Comparison of ENCODE assay signal across 8 cellular contexts in genomic region chr1:11805454-11806306, GRCh38. TPM values are rescaled to one million over a fixed set of nuclear protein-coding genes. Genes with fewer than 3 reads are reported as not detected.
A peak's percentile ranks its signal among the peaks of the same experiment; 100 is the strongest.
DNase-seq lines count a peak whose midpoint lies in the region; ATAC-seq lines count a peak whose summit lies in the region.

Gene CLCN6 (plus strand): TSS chr1:11806191. CDS start chr1:11806263, 72 bp downstream.
Gene MTHFR (minus strand): TSS chr1:11805964. CDS start chr1:11803116, 2,848 bp downstream.

- H3K9me3 ChIP-seq in CD8-positive, alpha-beta memory T cell (ENCODE audit: low read length) = no peaks in the 10 kb centered on the region
- H3K9me3 ChIP-seq in effector memory CD4-positive, alpha-beta T cell (ENCODE audit: control insufficient read depth, low read length) = no peaks in the 10 kb centered on the region

- H3K27me3 ChIP-seq in CD8-positive, alpha-beta memory T cell (ENCODE audit: insufficient read depth, low read length, poor library complexity, severe bottlenecking) = no peaks in the 10 kb centered on the region
- no peaks in the 10 kb centered on the region for H3K27me3 ChIP-seq in effector memory CD4-positive, alpha-beta T cell (replicated peaks; ENCODE audit: control insufficient read depth, insufficient read depth, low read length, poor library complexity, severe bottlenecking)

- H3K36me3 ChIP-seq in CD8-positive, alpha-beta memory T cell (ENCODE audit: insufficient read depth, low read length) = peaks cover 6% of the 10 kb centered on the region
- H3K36me3 ChIP-seq in effector memory CD4-positive, alpha-beta T cell (ENCODE audit: control insufficient read depth, insufficient read depth, low read length) = peaks cover 9% of the 10 kb centered on the region

- H3K36me3 Mint-ChIP-seq in CD8-positive, alpha-beta memory T cell = peaks cover 0 to 46% (median 1%) of the 10 kb centered on the region in 3 donors
- peaks cover 10% of the 10 kb centered on the region for H3K36me3 Mint-ChIP-seq in memory B cell

- H3K9me3 Mint-ChIP-seq in CD8-positive, alpha-beta memory T cell = no peaks in the 10 kb centered on the region
- H3K9me3 Mint-ChIP-seq in memory B cell = no peaks in the 10 kb centered on the region

- POLR2A ChIA-PET in CD8-positive, alpha-beta memory T cell (lab: Charles Lee) = interaction anchor here (0.8 to 1.8 kb wide), 5 partner anchors 20 to 174 kb away, joined by 3 to 15 read pairs (median 4); partner anchors contain the start of gene AGTRAP

- no peaks in the 10 kb centered on the region for H3K27me3 Mint-ChIP-seq in CD8-positive, alpha-beta memory T cell
- H3K27me3 Mint-ChIP-seq in memory B cell = no peaks in the 10 kb centered on the region

- peak; percentile 81 for ATAC-seq in GM19468 (IDR thresholded peaks at IDR 0.05; ENCODE audit: extremely low read depth, unreplicated experiment)
- peak; percentile 85 for ATAC-seq in memory B cell (ENCODE audit: low read depth)

- H3K4me3 Mint-ChIP-seq in CD8-positive, alpha-beta memory T cell = peak within 1 kb of the TSS; percentile 94 to 100 (median 99)
- peak within 1 kb of the TSS; percentile 94 for H3K4me3 Mint-ChIP-seq in memory B cell

- peaks cover 55 to 74% (median 67%) of the 10 kb centered on the region in 3 donors for H3K4me1 Mint-ChIP-seq in CD8-positive, alpha-beta memory T cell
- H3K4me1 Mint-ChIP-seq in memory B cell = peaks cover 47% of the 10 kb centered on the region

- H3K27ac ChIP-seq in CD8-positive, alpha-beta memory T cell (ENCODE audit: low read depth, low read length) = peak within 1 kb of the TSS; percentile 95
- peak within 1 kb of the TSS; percentile 85 for H3K27ac ChIP-seq in effector memory CD4-positive, alpha-beta T cell (ENCODE audit: insufficient read depth, low read length, poor library complexity, severe bottlenecking)

- peak within 1 kb of the TSS; percentile 90 to 100 (median 98) for H3K27ac Mint-ChIP-seq in CD8-positive, alpha-beta memory T cell
- peak within 1 kb of the TSS; percentile 94 for H3K27ac Mint-ChIP-seq in memory B cell

- CTCF ChIA-PET in CD8-positive, alpha-beta memory T cell (lab: Charles Lee) = interaction anchor here (0.8 to 1.3 kb wide), 4 partner anchors 69 to 162 kb away, joined by 3 to 6 read pairs (median 3); no protein-coding TSS in a partner anchor

- H3K4me1 ChIP-seq in CD8-positive, alpha-beta memory T cell (ENCODE audit: insufficient read depth, low read length) = peaks cover 52% of the 10 kb centered on the region
- H3K4me1 ChIP-seq in effector memory CD4-positive, alpha-beta T cell (ENCODE audit: control insufficient read depth, insufficient read depth, low read length, poor library complexity, severe bottlenecking) = peaks cover 32% of the 10 kb centered on the region

- peak; percentile 97 to 99 (median 98) for DNase-seq in CD8-positive, alpha-beta memory T cell
- DNase-seq in HS-5 (ENCODE audit: low read depth) = peak; percentile 94
- peak; percentile 99 for DNase-seq in NK-92 treated with Interleukin-12 subunit alpha and Interleukin-12 subunit beta, amount 100 ng/mL, for 24 hours (lab: John Stamatoyannopoulos, UW)
- DNase-seq in activated CD8-positive, alpha-beta memory T cell treated with anti-CD3 and anti-CD28 coated beads for 24 hours = peak; percentile 98
- peak; percentile 97 to 98 (median 98) for DNase-seq in effector memory CD4-positive, alpha-beta T cell
- peak; percentile 96 to 98 for DNase-seq in memory B cell (ENCODE audit: low spot score in 2 of 2)
- DNase-seq in stimulated activated CD8-positive, alpha-beta memory T cell treated with anti-CD3 and anti-CD28 coated beads, Interleukin-12 subunit alpha, Interleukin-12 subunit beta, amount 100 ng/mL, for 24 hours (ENCODE audit: extremely low read depth) = peak; percentile 97

- H3K4me3 ChIP-seq in CD8-positive, alpha-beta memory T cell (ENCODE audit: low read length) = peak within 1 kb of the TSS; percentile 90
- peak within 1 kb of the TSS; percentile 80 for H3K4me3 ChIP-seq in effector memory CD4-positive, alpha-beta T cell (ENCODE audit: insufficient read depth, low read depth, low read length, poor library complexity, severe bottlenecking)

RNA-seq across cellular contexts. Expression of gene CLCN6, which starts in this region (rescaled TPM):
- total RNA-seq in CD8-positive, alpha-beta memory T cell = 1 to 10 TPM; 8.9 to 9.3 TPM
- 1.7 TPM for polyA plus RNA-seq in CD8-positive, alpha-beta memory T cell

RNA-seq across cellular contexts. Expression of gene MTHFR, which starts in this region (rescaled TPM):
- 10 to 100 TPM; 13.5 to 16.3 TPM for total RNA-seq in CD8-positive, alpha-beta memory T cell
- 10.0 TPM for polyA plus RNA-seq in CD8-positive, alpha-beta memory T cell

Comparison
In these comparisons a context has a peak if more than half of its experiments do, and no peak if none do; other contexts are left out.
1. Peak in every context shown above with its lines: DNase-seq, ATAC-seq, H3K4me3 ChIP-seq and H3K27ac ChIP-seq.